Comparison of ENCODE assay signal across 6 cellular contexts in the genomic region with DNA sequence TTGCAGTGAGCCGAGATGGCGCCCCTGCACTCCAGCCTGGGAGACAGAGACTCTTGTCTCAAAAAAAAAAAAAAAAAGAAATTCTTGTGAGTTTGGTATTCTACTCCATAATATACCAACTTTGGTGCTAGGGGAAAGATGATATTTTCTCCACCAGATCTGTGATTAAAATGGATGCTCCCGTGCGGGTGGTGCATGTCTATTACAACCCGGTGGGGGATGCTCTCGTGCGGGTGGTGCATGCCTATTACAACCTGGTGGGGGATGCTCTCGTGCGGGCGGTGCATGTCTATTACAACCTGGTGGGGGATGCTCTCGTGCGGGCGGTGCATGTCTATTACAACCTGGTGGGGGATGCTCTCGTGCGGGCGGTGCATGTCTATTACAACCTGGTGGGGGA.
DNase-seq lines count a peak whose midpoint lies in the region; ATAC-seq and TF ChIP-seq lines count a peak whose summit lies in the region.
"Not testable (repeated sequence)": the region's sequence is repeated elsewhere in the genome, so short reads cannot be mapped to it uniquely, and the experiment has no call there.

No MANE protein-coding gene starts in this region.

- H2BK15ac ChIP-seq in H9 (ENCODE audit: low read depth, low read length) = not testable (repeated sequence)

- H3K4me3 Mint-ChIP-seq in H9 = peak overlapping the region; percentile 56 to 70
- peak overlapping the region; percentile 63 for H3K4me3 Mint-ChIP-seq in WTC11
- H3K4me3 Mint-ChIP-seq in glutamatergic neuron (ENCODE audit: unreplicated experiment) = peak overlapping the region; percentile 53
- H3K4me3 Mint-ChIP-seq in mesothelial cell of epicardium = peak overlapping the region; percentile 21

- H3K36me3 ChIP-seq in HUES64 (ENCODE audit: insufficient read depth, low read length); iPS-18a (ENCODE audit: control insufficient read depth, low read depth, low read length): not testable (repeated sequence)

- not testable (repeated sequence) for H2BK12ac ChIP-seq in H9 (ENCODE audit: insufficient read length, low read depth, low read length)

- H4K8ac ChIP-seq in H9 (replicated peaks; ENCODE audit: insufficient read length, low read depth, low read length) = not testable (repeated sequence)

- H3K4me1 Mint-ChIP-seq in H9 (peaks cover 45 to 52% of the 10 kb centered on the region in 2 experiments), WTC11 (peaks cover 58% of the 10 kb centered on the region), glutamatergic neuron (ENCODE audit: low read depth, unreplicated experiment) (peaks cover 15% of the 10 kb centered on the region), mesothelial cell of epicardium (peaks cover 30% of the 10 kb centered on the region)

- H3K4me1 ChIP-seq in H9 (ENCODE audit: insufficient read depth, low read length) = not testable (repeated sequence)
- peaks cover 34% of the 10 kb centered on the region for H3K4me1 ChIP-seq in HUES64 (ENCODE audit: insufficient read depth, low read length)
- H3K4me1 ChIP-seq in iPS-18a (ENCODE audit: control insufficient read depth, low read depth, low read length) = peaks cover 38% of the 10 kb centered on the region

- H2AK5ac ChIP-seq in H9 (ENCODE audit: insufficient read length, low read length) = not testable (repeated sequence)

- not testable (repeated sequence) for H2BK120ac ChIP-seq in H9 (ENCODE audit: low read depth, low read length, poor library complexity, severe bottlenecking)

- H3K27me3 Mint-ChIP-seq in H9 (ENCODE audit: low read depth) (peaks cover 92% of the 10 kb centered on the region), WTC11 (ENCODE audit: low read depth) (peaks cover 86% of the 10 kb centered on the region), mesothelial cell of epicardium (ENCODE audit: low read depth) (peaks cover 67% of the 10 kb centered on the region)
- not testable (repeated sequence) for H3K27me3 Mint-ChIP-seq in glutamatergic neuron (ENCODE audit: unreplicated experiment)

- not testable (repeated sequence) for H3K79me2 ChIP-seq in H9 (ENCODE audit: insufficient read depth, low read length)

- H3K14ac ChIP-seq in H9 (ENCODE audit: insufficient read depth, low read length) = not testable (repeated sequence)

- POLR2A ChIA-PET in WTC11 (lab: Charles Lee) = interaction anchor here (0.6 kb wide), 1 partner anchor 1336 kb away, joined by 4 read pairs; no protein-coding TSS in a partner anchor

- H3K27ac ChIP-seq in H9 (ENCODE audit: insufficient read length, low read depth, low read length); HUES64 (ENCODE audit: low read depth, low read length); iPS-18a (ENCODE audit: low read length): not testable (repeated sequence)

- peak overlapping the region; percentile 36 for H3K4me3 ChIP-seq in HUES64 (ENCODE audit: low read length)
- H3K4me3 ChIP-seq in iPS-18a (ENCODE audit: low read length) = peak overlapping the region; percentile 46

- not testable (repeated sequence) for H2AFZ ChIP-seq in H9 (ENCODE audit: low read length)

- not testable (repeated sequence) for H3K18ac ChIP-seq in H9 (ENCODE audit: insufficient read length, low read depth, low read length)

- not testable (repeated sequence) for H3K9me3 ChIP-seq in H9 (ENCODE audit: control insufficient read depth, low read depth, low read length); HUES64 (ENCODE audit: insufficient read depth, low read depth, low read length); iPS-18a (ENCODE audit: control insufficient read depth, low read depth, low read length)

- not testable (repeated sequence) for TF ChIP-seq CTCF in H9 (conservative IDR thresholded peaks at IDR 0.05); WTC11 (IDR thresholded peaks at IDR 0.05); glutamatergic neuron (IDR thresholded peaks at IDR 0.05; ENCODE audit: partially characterized antibody, unreplicated experiment); mesothelial cell of epicardium (IDR thresholded peaks at IDR 0.05; ENCODE audit: unreplicated experiment)

- not testable (repeated sequence) for DNase-seq in H9; WTC11 (ENCODE audit: low spot score); glutamatergic neuron; mesothelial cell of epicardium (ENCODE audit: low spot score in 2 of 2, unreplicated experiment in 2 of 2)

- H2BK20ac ChIP-seq in H9 (ENCODE audit: low read depth, low read length, poor library complexity, severe bottlenecking) = not testable (repeated sequence)

- not testable (repeated sequence) for H3K27ac Mint-ChIP-seq in H9; WTC11; glutamatergic neuron (ENCODE audit: unreplicated experiment); mesothelial cell of epicardium

- not testable (repeated sequence) for ATAC-seq in WTC11

- H3K56ac ChIP-seq in H9 (ENCODE audit: insufficient read length, low read depth, low read length) = not testable (repeated sequence)

- H3K23me2 ChIP-seq in H9 (ENCODE audit: insufficient read length, low read depth, low read length, poor library complexity, severe bottlenecking) = not testable (repeated sequence)

- not testable (repeated sequence) for H3T11ph ChIP-seq in H9 (ENCODE audit: low read length)

- not testable (repeated sequence) for H3K4ac ChIP-seq in H9 (ENCODE audit: low read depth, low read length)

- H3K79me1 ChIP-seq in H9 (ENCODE audit: insufficient read depth, low read depth, low read length, poor library complexity, severe bottlenecking) = not testable (repeated sequence)

- H3K36me3 Mint-ChIP-seq in H9 (ENCODE audit: insufficient read depth in 1 of 3, low read depth in 3 of 3); WTC11; glutamatergic neuron (ENCODE audit: unreplicated experiment); mesothelial cell of epicardium: not testable (repeated sequence)

- not testable (repeated sequence) for H4K20me1 ChIP-seq in H9 (ENCODE audit: control insufficient read depth, insufficient read depth, insufficient read length)

- H3K9ac ChIP-seq in H9 (ENCODE audit: extremely low read depth, insufficient read length, low read length); HUES64 (ENCODE audit: low read depth, low read length); iPS-18a (ENCODE audit: low read length): not testable (repeated sequence)

- H4K5ac ChIP-seq in H9 (ENCODE audit: insufficient read length, low read depth, low read length) = not testable (repeated sequence)

- CTCF ChIA-PET in WTC11 (lab: Charles Lee) = interaction anchor here (0.7 to 1.6 kb wide), 6 partner anchors 29 to 286 kb away, joined by 3 to 34 read pairs (median 6); no protein-coding TSS in a partner anchor

- H3K23ac ChIP-seq in H9 (ENCODE audit: insufficient read length, low read depth, low read length) = not testable (repeated sequence)

- H3K27me3 ChIP-seq in H9 (ENCODE audit: insufficient read depth, low read length) (peaks cover 30% of the 10 kb centered on the region; the same call in 1 of the 2 replicates), HUES64 (ENCODE audit: insufficient read depth, low read length) (peaks cover 72% of the 10 kb centered on the region), iPS-18a (ENCODE audit: control insufficient read depth, insufficient read depth, low read length) (peaks cover 62% of the 10 kb centered on the region)

- no CpG with 5 or more reads among the region's 16 CpGs for WGBS in H9 (ENCODE audit: extremely low coverage, insufficient read length, low lambda C conversion rate)
- 2% methylated on average over 5 of the region's 16 CpGs for WGBS in HUES64

- H2BK5ac ChIP-seq in H9 (ENCODE audit: insufficient read length, low read length) = not testable (repeated sequence)

- H4K91ac ChIP-seq in H9 (ENCODE audit: insufficient read length, low read depth, low read length) = not testable (repeated sequence)

- not testable (repeated sequence) for H3K9me3 Mint-ChIP-seq in H9; WTC11; glutamatergic neuron (ENCODE audit: unreplicated experiment); mesothelial cell of epicardium

- peak overlapping the region; percentile 42 for H3K4me2 ChIP-seq in H9 (ENCODE audit: insufficient read depth, insufficient read length, low read length)
